Comparison of ENCODE assay signal across 8 cellular contexts in genomic region chr9:129175825-129176633, GRCh38. TPM values are rescaled to one million over a fixed set of nuclear protein-coding genes. Genes with fewer than 3 reads are reported as not detected.
DNase-seq lines count a peak whose midpoint lies in the region; ATAC-seq and TF ChIP-seq lines count a peak whose summit lies in the region.

No MANE protein-coding gene starts in this region.

- H3K4me3 Mint-ChIP-seq in naive thymus-derived CD8-positive, alpha-beta T cell: peak overlapping the region; percentile 87 to 96 (median 92)

- POLR2A ChIA-PET in naive thymus-derived CD8-positive, alpha-beta T cell (lab: Charles Lee): interaction anchor here (0.5 to 6.4 kb wide), 15 partner anchors 28 to 516 kb away, joined by 3 to 92 read pairs (median 19); partner anchors contain the start of gene NTMT1

- no peaks in the 10 kb centered on the region for H3K9me3 Mint-ChIP-seq in naive thymus-derived CD8-positive, alpha-beta T cell

- peaks cover 0 to 3% (median 0%) of the 10 kb centered on the region in 5 donors for H3K27me3 Mint-ChIP-seq in naive thymus-derived CD8-positive, alpha-beta T cell

- peak overlapping the region; percentile 77 for H3K4me3 ChIP-seq in HL-60 (replicated peaks; ENCODE audit: insufficient read depth, low read length)
- H3K4me3 ChIP-seq in fibroblast of villous mesenchyme (ENCODE audit: low read depth, low read length): peak overlapping the region; percentile 91
- peak overlapping the region; percentile 73 for H3K4me3 ChIP-seq in thymus (ENCODE audit: low read length)

- no peak for TF ChIP-seq CTCF in HL-60 (IDR thresholded peaks at IDR 0.05; ENCODE audit: insufficient read depth, low read length)
- TF ChIP-seq CTCF in fibroblast of villous mesenchyme (IDR thresholded peaks at IDR 0.05; ENCODE audit: insufficient read depth, low read depth, low read length): peak; percentile 1

- ATAC-seq in naive thymus-derived CD8-positive, alpha-beta T cell: peak; percentile 11 to 19

- no peaks in the 10 kb centered on the region for H3K36me3 ChIP-seq in thymus (ENCODE audit: control insufficient read depth, insufficient read depth)

- peak overlapping the region; percentile 48 to 96 (median 84) for H3K27ac Mint-ChIP-seq in naive thymus-derived CD8-positive, alpha-beta T cell

- H3K9me3 ChIP-seq in thymus (ENCODE audit: control insufficient read depth): no peaks in the 10 kb centered on the region

- peak overlapping the region; percentile 67 for H3K27ac ChIP-seq in HL-60 (replicated peaks)
- peak overlapping the region; percentile 86 for H3K27ac ChIP-seq in thymus (ENCODE audit: low read depth)

- under 1% methylated on average over 47 of the region's 47 CpGs for WGBS in thymus

- DNase-seq in D341Med (ENCODE audit: low spot score) (peak; percentile 67), HL-60 (ENCODE audit: low read depth in 1 of 2, low spot score in 1 of 2) (peak; percentile 86 to 90), fibroblast of villous mesenchyme (ENCODE audit: low read depth) (peak; percentile 94), OCI-M2 (lab: John Stamatoyannopoulos, UW; ENCODE audit: unreplicated experiment) (no peak)
- peak; percentile 57 for DNase-seq in activated naive CD4-positive, alpha-beta T cell treated with Interleukin-2 at 50 U/mL for 16 hours
- peak; percentile 32 to 84 (median 60) for DNase-seq in naive thymus-derived CD8-positive, alpha-beta T cell

- no peaks in the 10 kb centered on the region for H3K27me3 ChIP-seq in HL-60 (ENCODE audit: insufficient read depth, poor library complexity, severe bottlenecking)
- peaks cover 41% of the 10 kb centered on the region for H3K27me3 ChIP-seq in thymus (ENCODE audit: control insufficient read depth, insufficient read depth)

- H3K4me1 ChIP-seq in thymus (ENCODE audit: control insufficient read depth, insufficient read depth, low read length): peaks cover 24% of the 10 kb centered on the region

- peaks cover 3 to 16% (median 8%) of the 10 kb centered on the region in 4 donors for H3K4me1 Mint-ChIP-seq in naive thymus-derived CD8-positive, alpha-beta T cell

- H3K36me3 Mint-ChIP-seq in naive thymus-derived CD8-positive, alpha-beta T cell: no peaks in the 10 kb centered on the region

TF ChIP-seq in PFSK-1, 5 proteins besides CTCF, POLR2A, EP300 and RAD21:
- no peak for TF ChIP-seq REST (IDR thresholded peaks at IDR 0.05; ENCODE audit: insufficient read depth in 1 of 2, low read depth in 2 of 2, low read length in 2 of 2)
- 0 out of 2 replicates have a peak, but pooled peaks have one; percentile 38 for TF ChIP-seq POLR2AphosphoS5 (IDR thresholded peaks at IDR 0.05; ENCODE audit: low read depth, low read length)

RNA-seq across cellular contexts. Expression of gene IER5L, which starts 2.0 kb away (rescaled TPM):
- 58.6 TPM for polyA plus RNA-seq in PFSK-1 (2012; ENCODE audit: insufficient read length, low read depth)
- total RNA-seq in fibroblast of villous mesenchyme: 60.5 and 75.7 TPM in 2 replicates
- total RNA-seq in naive thymus-derived CD8-positive, alpha-beta T cell: 1 to 10 TPM; 7.5 to 8.8 TPM
- under 1 TPM in 2 of 3 donors, not detected in 1; 0.05 to 0.49 TPM for polyA plus RNA-seq in naive thymus-derived CD8-positive, alpha-beta T cell
- 13.7 TPM for polyA plus RNA-seq in thymus
